ENCODE assay signal across 8 cellular contexts in the genomic region with DNA sequence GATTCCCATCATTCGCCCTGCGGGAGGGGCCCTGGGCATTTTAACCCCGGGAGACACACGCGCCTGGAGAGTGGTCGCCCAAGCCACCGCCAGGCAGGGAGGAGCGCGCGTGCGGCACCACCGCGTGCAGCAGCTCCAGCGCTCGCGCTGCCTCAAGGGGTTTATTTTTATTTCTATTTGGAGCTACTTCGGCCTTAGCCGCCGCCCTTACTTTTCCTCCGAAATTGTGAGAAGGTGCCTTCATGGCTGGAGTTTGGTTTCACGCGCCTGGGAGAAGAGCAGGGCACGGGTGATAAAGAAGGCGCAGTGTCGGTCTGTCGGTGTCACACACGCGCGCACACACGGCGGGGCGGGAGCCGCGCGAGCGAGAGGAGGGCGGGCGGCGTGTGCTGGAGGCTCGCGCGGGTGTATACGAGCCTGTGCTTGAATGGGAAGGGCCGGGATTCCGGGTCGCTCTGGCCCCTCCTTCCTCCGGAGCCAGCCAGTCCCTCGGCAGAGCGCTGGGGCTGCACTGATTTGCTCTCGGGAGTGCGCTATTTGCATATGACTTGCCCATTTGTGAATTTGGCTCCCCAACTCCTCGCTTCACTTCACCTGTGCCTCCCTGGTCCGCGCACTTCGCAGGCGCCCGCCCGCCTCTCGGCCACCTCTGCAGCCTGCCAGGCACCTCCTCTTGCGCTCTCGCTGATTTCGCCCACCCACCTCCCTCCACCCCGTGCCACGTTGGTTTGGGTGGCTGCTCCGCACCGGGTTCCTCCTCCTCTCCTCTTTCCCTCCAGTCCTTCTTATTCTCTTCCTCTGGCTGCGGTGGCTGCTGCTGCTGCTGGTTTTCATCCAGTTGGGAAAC.
DNase-seq lines count a peak whose midpoint lies in the region; ATAC-seq and TF ChIP-seq lines count a peak whose summit lies in the region.

No MANE protein-coding gene starts in this region.

- in situ Hi-C loops in KBM-7 (cut with MboI; ENCODE audit: low pct_unique_long_range_greater_than_20kb, low sequenced_read_pairs) = no loop called here

- peak; percentile 93 for DNase-seq in EH (ENCODE audit: low read depth)
- peak; percentile 86 for DNase-seq in KBM-7
- peak; percentile 30 for DNase-seq in fibroblast of the conjunctiva (ENCODE audit: low read depth)
- DNase-seq in myocyte (ENCODE audit: low read depth) = peak; percentile 83

- ATAC-seq in SK-N-SH treated with all-trans-retinoic acid at 6 μM for 48 hours (peak; percentile 99), GM21529 (IDR thresholded peaks at IDR 0.05; ENCODE audit: unreplicated experiment) (no peak), GM21825 (IDR thresholded peaks at IDR 0.05; ENCODE audit: unreplicated experiment) (no peak), GM18498 (IDR thresholded peaks at IDR 0.05; ENCODE audit: unreplicated experiment) (no peak)

TF ChIP-seq in SK-N-SH treated with all-trans-retinoic acid at 6 μM for 48 hours, 23 proteins besides CTCF, POLR2A, EP300 and RAD21:
- TF ChIP-seq ZFP3 (CRISPR knock-in tag; IDR thresholded peaks at IDR 0.05) = peak; percentile 100
- no peak for TF ChIP-seq ESRRG (CRISPR knock-in tag; IDR thresholded peaks at IDR 0.05)
TF ChIP-seq in SK-N-SH treated with all-trans-retinoic acid at 6 μM for 48 hours: peak in this region for 1.

Comparison
In these comparisons a context has a peak if more than half of its experiments do, and no peak if none do; other contexts are left out.
1. DNase-seq: peak in every context shown above with its lines; median percentile 93 in EH; 86 in KBM-7; 83 in myocyte; 30 in fibroblast of the conjunctiva.